In the genomic region with DNA sequence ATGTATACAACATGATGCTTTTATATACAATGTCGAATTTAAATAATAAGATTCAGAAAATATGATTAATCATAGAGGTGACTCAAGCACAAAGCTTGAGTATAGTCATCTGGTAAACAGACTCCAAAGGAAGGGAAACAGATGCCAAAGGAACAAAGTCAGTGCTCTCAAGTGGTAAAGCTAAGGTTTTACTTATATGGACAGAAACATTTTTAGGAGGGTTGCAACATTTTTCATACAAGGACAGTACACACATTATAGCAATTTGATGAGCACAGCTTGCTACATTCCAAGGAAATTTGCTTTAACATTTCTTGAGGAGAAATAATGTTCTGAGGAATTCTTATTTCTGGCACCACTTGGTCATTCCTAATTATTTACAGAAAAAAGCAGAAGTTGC, we compare ENCODE assay signal across 19 cellular contexts.
A peak's percentile ranks its signal among the peaks of the same experiment; 100 is the strongest.
DNase-seq lines count a peak whose midpoint lies in the region; ATAC-seq and TF ChIP-seq lines count a peak whose summit lies in the region.
"Had no signal": no experiment of that assay in that cellular context is flagged by ENCODE, and none has a peak within 500 bp of the region (broad histone marks: within the 10 kb centered on the region; RNA-seq: fewer than 3 reads in every experiment).

No MANE protein-coding gene starts in this region.

- H3K9me3 Mint-ChIP-seq in H9 (peaks cover 0 to 3% of the 10 kb centered on the region in 2 experiments; a peak in 2 of 5 replicates), endothelial cell (ENCODE audit: unreplicated experiment) (no peaks in the 10 kb centered on the region), chondrocyte (ENCODE audit: low read depth) (peaks cover 5% of the 10 kb centered on the region)

- BruUV-seq in PC-3 (replicated peaks; lab: Mats Ljungman, UMichigan): no TSS peak

- H4K20me1 ChIP-seq in PC-3 (ENCODE audit: low read length) (no peaks in the 10 kb centered on the region), H9 (ENCODE audit: control insufficient read depth, insufficient read depth, insufficient read length) (no peaks in the 10 kb centered on the region)

- H3K4me1 ChIP-seq in PC-3 (ENCODE audit: insufficient read depth, low read length) (peaks cover 16% of the 10 kb centered on the region), upper lobe of right lung (no peaks in the 10 kb centered on the region), H9 (ENCODE audit: insufficient read depth, low read length) (no peaks in the 10 kb centered on the region)
- H3K4me1 ChIP-seq: ascending aorta, uterus had no signal

- H3K79me2 ChIP-seq in PC-3 (ENCODE audit: low read length) (no peaks in the 10 kb centered on the region), H9 (ENCODE audit: insufficient read depth, low read length) (no peaks in the 10 kb centered on the region)

- H3K56ac ChIP-seq in H9 (ENCODE audit: insufficient read length, low read depth, low read length): no peak overlapping the region

- H3K27ac ChIP-seq in PC-3 (ENCODE audit: low read length) (peak overlapping the region; percentile 44), upper lobe of right lung (no peak overlapping the region), H9 (ENCODE audit: insufficient read length, low read depth, low read length) (no peak overlapping the region)
- H3K27ac ChIP-seq: ascending aorta, epithelial cell of prostate, PC-9, uterus had no signal

- H3K14ac ChIP-seq in H9 (ENCODE audit: insufficient read depth, low read length): no peak overlapping the region

- no peak overlapping the region for H4K5ac ChIP-seq in H9 (ENCODE audit: insufficient read length, low read depth, low read length)

- peak; percentile 91 for ATAC-seq in PC-3
- no peak for ATAC-seq in upper lobe of right lung

- no peak overlapping the region for H2BK20ac ChIP-seq in H9 (ENCODE audit: low read depth, low read length, poor library complexity, severe bottlenecking)

- H3K23ac ChIP-seq in H9 (ENCODE audit: insufficient read length, low read depth, low read length): no peak overlapping the region

- no peak overlapping the region for H3K4me3 ChIP-seq in PC-3 (ENCODE audit: low read length)
- H3K4me3 ChIP-seq in astrocyte of the spinal cord (ENCODE audit: low read depth, low read length): no peak overlapping the region
- H3K4me3 ChIP-seq in upper lobe of right lung: no peak overlapping the region
- H3K4me3 ChIP-seq: ascending aorta, PC-9, uterus had no signal

- H3K27me3 Mint-ChIP-seq in H9 (ENCODE audit: low read depth): no peaks in the 10 kb centered on the region
- peaks cover 1% of the 10 kb centered on the region for H3K27me3 Mint-ChIP-seq in endothelial cell (ENCODE audit: unreplicated experiment)
- H3K27me3 Mint-ChIP-seq in chondrocyte (ENCODE audit: low read depth): no peaks in the 10 kb centered on the region

- WGBS in H9 (ENCODE audit: extremely low coverage, insufficient read length, low lambda C conversion rate): no CpG with 5 or more reads among the region's 1 CpG

- H3K4me3 Mint-ChIP-seq in H9 (no peak overlapping the region), endothelial cell (ENCODE audit: unreplicated experiment) (no peak overlapping the region), chondrocyte (ENCODE audit: unreplicated experiment) (no peak overlapping the region)

- intact Hi-C loops in PC-3 (cut with micrococcal nuclease) (no loop called here), upper lobe of right lung (cut with DNase I) (no loop called here)

- H3K4me1 Mint-ChIP-seq in H9 (peaks cover 0 to 2% of the 10 kb centered on the region in 2 experiments; a peak in 2 of 4 replicates), endothelial cell (ENCODE audit: unreplicated experiment) (no peaks in the 10 kb centered on the region), chondrocyte (ENCODE audit: low read depth) (no peaks in the 10 kb centered on the region)

- H2BK120ac ChIP-seq in H9 (ENCODE audit: low read depth, low read length, poor library complexity, severe bottlenecking): no peak overlapping the region

- TF ChIP-seq CTCF in PC-3 (conservative IDR thresholded peaks at IDR 0.05; ENCODE audit: low read depth, low read length) (no peak), astrocyte of the spinal cord (IDR thresholded peaks at IDR 0.05; ENCODE audit: low read depth, low read length) (no peak), upper lobe of right lung (IDR thresholded peaks at IDR 0.05) (no peak), H9 (conservative IDR thresholded peaks at IDR 0.05) (no peak), endothelial cell (IDR thresholded peaks at IDR 0.05; ENCODE audit: unreplicated experiment) (no peak), chondrocyte (IDR thresholded peaks at IDR 0.05) (no peak)

- in situ Hi-C loops in astrocyte of the spinal cord (cut with HindIII; ENCODE audit: low sequenced_read_pairs): no loop called here

- no peak overlapping the region for H3K4ac ChIP-seq in H9 (ENCODE audit: low read depth, low read length)

- H2AFZ ChIP-seq in PC-3 (ENCODE audit: low read length) (no peak overlapping the region), H9 (ENCODE audit: low read length) (no peak overlapping the region)
- H2AFZ ChIP-seq: PC-9 had no signal

- no peak overlapping the region for H3K18ac ChIP-seq in H9 (ENCODE audit: insufficient read length, low read depth, low read length)

- H3T11ph ChIP-seq in H9 (ENCODE audit: low read length): no peak overlapping the region

- H3K9me2 ChIP-seq in PC-3 (replicated peaks; ENCODE audit: low read length): no peaks in the 10 kb centered on the region

- H2BK12ac ChIP-seq in H9 (ENCODE audit: insufficient read length, low read depth, low read length): no peak overlapping the region

- no peak overlapping the region for H3K27ac Mint-ChIP-seq in H9
- H3K27ac Mint-ChIP-seq in endothelial cell (ENCODE audit: unreplicated experiment): no peak overlapping the region
- no peak overlapping the region for H3K27ac Mint-ChIP-seq in chondrocyte (ENCODE audit: unreplicated experiment)

- no peak overlapping the region for H4K91ac ChIP-seq in H9 (ENCODE audit: insufficient read length, low read depth, low read length)

- H4K8ac ChIP-seq in H9 (replicated peaks; ENCODE audit: insufficient read length, low read depth, low read length): no peak overlapping the region

- H2BK5ac ChIP-seq in H9 (ENCODE audit: insufficient read length, low read length): no peak overlapping the region

- no peak overlapping the region for H2AK5ac ChIP-seq in H9 (ENCODE audit: insufficient read length, low read length)

- no peak overlapping the region for H3K9ac ChIP-seq in PC-3 (ENCODE audit: low read length)
- no peak overlapping the region for H3K9ac ChIP-seq in H9 (ENCODE audit: extremely low read depth, insufficient read length, low read length)

- H3K27me3 ChIP-seq in PC-3 (ENCODE audit: low read length): no peaks in the 10 kb centered on the region
- H3K27me3 ChIP-seq in upper lobe of right lung: no peaks in the 10 kb centered on the region
- no peaks in the 10 kb centered on the region for H3K27me3 ChIP-seq in H9 (ENCODE audit: insufficient read depth, low read length)
- H3K27me3 ChIP-seq: ascending aorta, uterus had no signal

- H3K23me2 ChIP-seq in H9 (ENCODE audit: insufficient read length, low read depth, low read length, poor library complexity, severe bottlenecking): no peaks in the 10 kb centered on the region

- DNase-seq in EL (peak; percentile 78), PC-3 (peak; percentile 85), astrocyte of the spinal cord (ENCODE audit: low read depth, low spot score) (peak; percentile 36), iris pigment epithelial cell (ENCODE audit: low read depth) (peak; percentile 79), upper lobe of right lung (no peak), H9 (no peak), endothelial cell (ENCODE audit: low spot score) (no peak), chondrocyte (ENCODE audit: low spot score) (no peak)
- DNase-seq: activated CD4-positive, alpha-beta T cell treated with anti-CD3 and anti-CD28 coated beads for 4 hours; AML-193; dermis blood vessel endothelial cell; NCI-H146; NCI-H2171 treated with DMSO at 0.1 percent for 48 hours; NCI-H748 treated with DMSO at 0.1 percent for 48 hours; PC-9; stimulated activated CD4-positive, alpha-beta T cell treated with anti-CD3 and anti-CD28 coated beads, Interleukin-2, amount 100 ng/mL, for 48 hours; uterus had no signal

- H3K9me3 ChIP-seq in PC-3 (ENCODE audit: low read length) (no peaks in the 10 kb centered on the region), upper lobe of right lung (no peaks in the 10 kb centered on the region), H9 (ENCODE audit: control insufficient read depth, low read depth, low read length) (no peaks in the 10 kb centered on the region)
- H3K9me3 ChIP-seq: ascending aorta, uterus had no signal

- H3K4me2 ChIP-seq in PC-3 (ENCODE audit: low read length): peak overlapping the region; percentile 37
- no peak overlapping the region for H3K4me2 ChIP-seq in H9 (ENCODE audit: insufficient read depth, insufficient read length, low read length)
- H3K4me2 ChIP-seq: PC-9 had no signal

- POLR2A ChIA-PET in PC-3 (lab: Charles Lee; ENCODE audit: unreplicated experiment): no interaction called here

- CTCF ChIA-PET in PC-3 (lab: Charles Lee): no interaction called here

- H3K79me1 ChIP-seq in H9 (ENCODE audit: insufficient read depth, low read depth, low read length, poor library complexity, severe bottlenecking): no peaks in the 10 kb centered on the region

- H3K36me3 ChIP-seq in PC-3 (ENCODE audit: low read depth, low read length): no peaks in the 10 kb centered on the region
- no peaks in the 10 kb centered on the region for H3K36me3 ChIP-seq in upper lobe of right lung
- H3K36me3 ChIP-seq: ascending aorta, uterus had no signal

- H3K36me3 Mint-ChIP-seq in H9 (ENCODE audit: insufficient read depth in 1 of 3, low read depth in 3 of 3) (no peaks in the 10 kb centered on the region), endothelial cell (ENCODE audit: low read depth, unreplicated experiment) (no peaks in the 10 kb centered on the region), chondrocyte (ENCODE audit: low read depth) (no peaks in the 10 kb centered on the region)

- no peak overlapping the region for H2BK15ac ChIP-seq in H9 (ENCODE audit: low read depth, low read length)

- H3F3A ChIP-seq in PC-3 (ENCODE audit: low read length, unreplicated experiment): no peaks in the 10 kb centered on the region

Comparison
In these comparisons a context has a peak if more than half of its experiments do, and no peak if none do; other contexts are left out.
1. DNase-seq: peak in EL (single experiment), PC-3 (single experiment), astrocyte of the spinal cord (single experiment) and iris pigment epithelial cell (single experiment); none in upper lobe of right lung (single experiment), H9 (single experiment), endothelial cell (single experiment) and chondrocyte (single experiment).